Comparison of ENCODE assay signal across 28 cellular contexts in the genomic region with DNA sequence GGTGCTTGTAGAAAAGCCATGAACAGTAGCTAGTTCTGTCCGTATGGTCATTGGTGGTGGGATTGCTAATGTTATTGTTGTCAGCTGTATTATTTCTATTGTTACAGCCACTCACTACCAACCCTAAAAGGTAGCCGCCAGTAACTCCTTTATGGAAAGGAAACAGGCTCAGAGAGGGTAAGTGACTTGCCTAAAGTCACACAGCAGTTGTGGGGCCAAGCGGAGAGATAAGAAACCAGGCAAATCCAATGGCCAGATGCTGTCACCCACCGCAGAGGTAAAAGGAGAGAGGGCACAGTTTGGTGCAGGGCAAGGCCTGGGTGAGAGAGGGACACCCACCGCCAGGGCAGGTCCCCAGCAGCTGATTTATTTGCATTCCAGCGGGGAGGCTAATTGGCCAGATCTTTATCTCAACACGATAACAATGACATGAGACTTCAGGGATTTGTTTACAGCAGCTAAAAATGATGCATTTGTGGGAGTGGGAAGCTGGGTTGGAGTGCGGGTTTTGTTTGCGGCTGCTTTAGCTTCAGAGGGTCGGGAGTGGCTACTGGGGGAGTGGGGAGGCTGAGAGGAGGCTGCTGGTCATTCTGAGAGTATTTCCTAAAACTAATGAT. TPM values are rescaled to one million over a fixed set of nuclear protein-coding genes. Genes with fewer than 3 reads are reported as not detected.
DNase-seq lines count a peak whose midpoint lies in the region; ATAC-seq and TF ChIP-seq lines count a peak whose summit lies in the region.
"Had no signal": no experiment of that assay in that cellular context is flagged by ENCODE, and none has a peak within 500 bp of the region (broad histone marks: within the 10 kb centered on the region; RNA-seq: fewer than 3 reads in every experiment).

No MANE protein-coding gene starts in this region.

- peaks cover 17 to 21% of the 10 kb centered on the region in 2 donors for H3K4me1 Mint-ChIP-seq in natural killer cell
- H3K4me1 Mint-ChIP-seq in natural killer cell treated with Interleukin-12 subunit alpha and Interleukin-12 subunit beta and Interleukin-15 and Interleukin-18, amount 100 ng/mL, for 72 hours (ENCODE audit: low read depth in 2 of 2): peaks cover 8 to 9% of the 10 kb centered on the region in 2 donors
- H3K4me1 Mint-ChIP-seq in activated CD4-positive, alpha-beta T cell treated with anti-CD3 and anti-CD28 coated beads, Interleukin-2, amount 10 ng/mL, durations not matched to agents 24 days and 14 days: peaks cover 9% of the 10 kb centered on the region

- no peak overlapping the region for H3K14ac ChIP-seq in mesenchymal stem cell (ENCODE audit: low read length in 2 of 2)

- H3K9me3 Mint-ChIP-seq in natural killer cell: no peaks in the 10 kb centered on the region
- H3K9me3 Mint-ChIP-seq in natural killer cell treated with Interleukin-12 subunit alpha and Interleukin-12 subunit beta and Interleukin-15 and Interleukin-18, amount 100 ng/mL, for 72 hours: no peaks in the 10 kb centered on the region
- H3K9me3 Mint-ChIP-seq in activated CD4-positive, alpha-beta T cell treated with anti-CD3 and anti-CD28 coated beads, Interleukin-2, amount 10 ng/mL, durations not matched to agents 24 days and 14 days: no peaks in the 10 kb centered on the region
- H3K9me3 Mint-ChIP-seq: activated B cell treated with CpG ODN at 0.5 μM for 24 hours; CD8-positive, alpha-beta T cell had no signal

- H3K27me3 ChIP-seq in colonic mucosa (peaks cover 84% of the 10 kb centered on the region), mesenchymal stem cell (ENCODE audit: control insufficient read depth in 1 of 2, insufficient read depth in 1 of 2, low read length in 2 of 2) (peaks cover 98 to 99% of the 10 kb centered on the region in 2 experiments), transverse colon (peaks cover 97% of the 10 kb centered on the region)

- H3K4me2 ChIP-seq in mesenchymal stem cell (ENCODE audit: low read length, poor library complexity, severe bottlenecking): no peak overlapping the region

- H3K9ac ChIP-seq in colonic mucosa (ENCODE audit: low read depth in 2 of 2, low read length in 2 of 2): peak overlapping the region; percentile 28 to 49
- H3K9ac ChIP-seq in mesenchymal stem cell (ENCODE audit: low read length): no peak overlapping the region

- H2BK5ac ChIP-seq in mesenchymal stem cell (ENCODE audit: low read depth, low read length, poor library complexity, severe bottlenecking): no peak overlapping the region

- TF ChIP-seq CTCF in natural killer cell (IDR thresholded peaks at IDR 0.05) (no peak), colonic mucosa (IDR thresholded peaks at IDR 0.05) (no peak), transverse colon (IDR thresholded peaks at IDR 0.05) (no peak), GM13976 (IDR thresholded peaks at IDR 0.05; ENCODE audit: borderline replicate concordance, control extremely low read depth, extremely low read depth, insufficient read depth, missing control alignments) (no peak)

- H3K18ac ChIP-seq in mesenchymal stem cell (ENCODE audit: low read depth in 1 of 2, low read length in 2 of 2): peak overlapping the region; percentile 86 to 90

- no peak overlapping the region for H3K27ac Mint-ChIP-seq in natural killer cell
- no peak overlapping the region for H3K27ac Mint-ChIP-seq in natural killer cell treated with Interleukin-12 subunit alpha and Interleukin-12 subunit beta and Interleukin-15 and Interleukin-18, amount 100 ng/mL, for 72 hours
- H3K27ac Mint-ChIP-seq in activated CD4-positive, alpha-beta T cell treated with anti-CD3 and anti-CD28 coated beads, Interleukin-2, amount 10 ng/mL, durations not matched to agents 24 days and 14 days: no peak overlapping the region
- H3K27ac Mint-ChIP-seq: activated B cell treated with CpG ODN at 0.5 μM for 24 hours; activated CD8-positive, alpha-beta memory T cell treated with anti-CD3 and anti-CD28 coated beads, Interleukin-2, amount 10 ng/mL, durations not matched to agents 7 days and 5 days; brain; CD8-positive, alpha-beta T cell; memory B cell; naive thymus-derived CD8-positive, alpha-beta T cell had no signal

- H3K9me3 ChIP-seq in colonic mucosa (no peaks in the 10 kb centered on the region), mesenchymal stem cell (ENCODE audit: control insufficient read depth, low read length) (no peaks in the 10 kb centered on the region), transverse colon (no peaks in the 10 kb centered on the region)
- H3K9me3 ChIP-seq: tibial nerve had no signal

- H2BK12ac ChIP-seq in mesenchymal stem cell (ENCODE audit: low read length in 2 of 2): peak overlapping the region; percentile 54 to 93

- no peak for TF ChIP-seq EP300 in transverse colon (IDR thresholded peaks at IDR 0.05; ENCODE audit: low read depth)

- H2AFZ ChIP-seq in mesenchymal stem cell (ENCODE audit: low read depth, low read length): no peak overlapping the region

- H2BK120ac ChIP-seq in mesenchymal stem cell (ENCODE audit: low read depth, low read length): peak overlapping the region; percentile 86

- H4K8ac ChIP-seq in mesenchymal stem cell (ENCODE audit: low read length): peak overlapping the region; percentile 89

- no peak overlapping the region for H2AK5ac ChIP-seq in mesenchymal stem cell (ENCODE audit: low read length, severe bottlenecking)

- peak overlapping the region; percentile 66 for H3K27ac ChIP-seq in colonic mucosa
- H3K27ac ChIP-seq in mesenchymal stem cell (ENCODE audit: low read length, poor library complexity, severe bottlenecking): no peak overlapping the region
- peak overlapping the region; percentile 86 to 94 (median 90) for H3K27ac ChIP-seq in transverse colon
- H3K27ac ChIP-seq: epithelial cell of prostate, ovary, tibial nerve had no signal

- H3K79me1 ChIP-seq in mesenchymal stem cell (replicated peaks; ENCODE audit: low read length, poor library complexity, severe bottlenecking): no peaks in the 10 kb centered on the region

- no peak for TF ChIP-seq POLR2A in transverse colon (IDR thresholded peaks at IDR 0.05)

- no peaks in the 10 kb centered on the region for H3K36me3 ChIP-seq in colonic mucosa
- H3K36me3 ChIP-seq in mesenchymal stem cell (ENCODE audit: control insufficient read depth in 1 of 2, insufficient read depth in 2 of 2, low read depth in 1 of 2, low read length in 2 of 2): no peaks in the 10 kb centered on the region
- no peaks in the 10 kb centered on the region for H3K36me3 ChIP-seq in transverse colon
- H3K36me3 ChIP-seq: ovary, tibial nerve had no signal

- no peak for ATAC-seq in natural killer cell
- no peak for ATAC-seq in natural killer cell treated with Interleukin-12 subunit alpha and Interleukin-12 subunit beta and Interleukin-15 and Interleukin-18, amount 100 ng/mL, for 72 hours
- ATAC-seq in GM19397 (IDR thresholded peaks at IDR 0.05; ENCODE audit: unreplicated experiment): no peak
- ATAC-seq: activated CD8-positive, alpha-beta memory T cell treated with anti-CD3 and anti-CD28 coated beads, Interleukin-2, amount 10 ng/mL, durations not matched to agents 7 days and 5 days; CD8-positive, alpha-beta T cell; left colon; naive thymus-derived CD8-positive, alpha-beta T cell; PC-3 had no signal

- peak overlapping the region; percentile 45 for H3K4me3 Mint-ChIP-seq in natural killer cell
- H3K4me3 Mint-ChIP-seq in natural killer cell treated with Interleukin-12 subunit alpha and Interleukin-12 subunit beta and Interleukin-15 and Interleukin-18, amount 100 ng/mL, for 72 hours: no peak overlapping the region
- no peak overlapping the region for H3K4me3 Mint-ChIP-seq in activated CD4-positive, alpha-beta T cell treated with anti-CD3 and anti-CD28 coated beads, Interleukin-2, amount 10 ng/mL, durations not matched to agents 24 days and 14 days
- H3K4me3 Mint-ChIP-seq: activated CD8-positive, alpha-beta memory T cell treated with anti-CD3 and anti-CD28 coated beads, Interleukin-2, amount 10 ng/mL, durations not matched to agents 7 days and 5 days had no signal

- peak overlapping the region; percentile 64 for H4K91ac ChIP-seq in mesenchymal stem cell (ENCODE audit: low read length)

- H2BK15ac ChIP-seq in mesenchymal stem cell (ENCODE audit: low read depth, poor library complexity, severe bottlenecking): no peak overlapping the region

- DNase-seq in natural killer cell: no peak
- DNase-seq in natural killer cell treated with Interleukin-12 subunit alpha and Interleukin-12 subunit beta and Interleukin-15 and Interleukin-18, amount 100 ng/mL, for 72 hours (ENCODE audit: low spot score): no peak
- no peak for DNase-seq in colonic mucosa
- DNase-seq in mesenchymal stem cell: peak; percentile 80
- DNase-seq in transverse colon: no peak
- DNase-seq in GM13976 (ENCODE audit: low spot score): no peak
- DNase-seq in activated CD4-positive, alpha-beta T cell treated with anti-CD3 and anti-CD28 coated beads, Interleukin-2, amount 10 ng/mL, durations not matched to agents 24 days and 14 days: no peak
- DNase-seq: activated B cell treated with CpG ODN at 0.5 μM for 24 hours; activated CD8-positive, alpha-beta memory T cell treated with anti-CD3 and anti-CD28 coated beads, Interleukin-2, amount 10 ng/mL, durations not matched to agents 7 days and 5 days; activated T-cell treated with anti-CD3 and anti-CD28 coated beads, Interleukin-2, amount 50 U/mL, for 48 hours; CD8-positive, alpha-beta T cell; DMS 273 treated with DMSO at 0.1 percent for 48 hours; glutamatergic neuron; naive thymus-derived CD8-positive, alpha-beta T cell; NCI-H510A; ovary; PC-3; Right ventricle myocardium superior had no signal

- WGBS in mesenchymal stem cell: 6% methylated on average over 9 of the region's 10 CpGs
- WGBS in transverse colon (ENCODE audit: low coverage in 1 of 2), 2 donors: 49 to 51% methylated on average over 6 to 9 of the region's 10 CpGs

- in situ Hi-C loops in transverse colon (cut with MboI; ENCODE audit: low pct_ligation_motif_present in 1 of 4, low pct_unique_long_range_greater_than_20kb in 1 of 4, low sequenced_read_pairs in 3 of 4) (loop anchor here in 1 of 4 donors (10.0 kb wide), 1 partner anchor 89 kb away; the partner anchor contains the start of gene GOT1), GM13976 (cut with MboI; ENCODE audit: low sequenced_read_pairs, unreplicated experiment) (no loop called here)

- H3K36me3 Mint-ChIP-seq in natural killer cell: no peaks in the 10 kb centered on the region
- H3K36me3 Mint-ChIP-seq in natural killer cell treated with Interleukin-12 subunit alpha and Interleukin-12 subunit beta and Interleukin-15 and Interleukin-18, amount 100 ng/mL, for 72 hours: no peaks in the 10 kb centered on the region
- H3K36me3 Mint-ChIP-seq in activated CD4-positive, alpha-beta T cell treated with anti-CD3 and anti-CD28 coated beads, Interleukin-2, amount 10 ng/mL, durations not matched to agents 24 days and 14 days (ENCODE audit: low read depth): no peaks in the 10 kb centered on the region
- H3K36me3 Mint-ChIP-seq: activated CD8-positive, alpha-beta memory T cell treated with anti-CD3 and anti-CD28 coated beads, Interleukin-2, amount 10 ng/mL, durations not matched to agents 7 days and 5 days; brain; CD8-positive, alpha-beta T cell; naive thymus-derived CD8-positive, alpha-beta T cell had no signal

- H3K4me3 ChIP-seq in colonic mucosa (peak overlapping the region; percentile 5), mesenchymal stem cell (ENCODE audit: insufficient read depth in 1 of 2, low read depth in 1 of 2, low read length in 2 of 2) (no peak overlapping the region), transverse colon (peak overlapping the region in 3 of 4 donors; percentile 11 to 34 (median 13))
- H3K4me3 ChIP-seq: ovary, tibial nerve had no signal

- intact Hi-C loops in natural killer cell (cut with micrococcal nuclease) (no loop called here), colonic mucosa (cut with DNase I) (no loop called here), transverse colon (cut with DNase I; ENCODE audit: low total_unique reads) (no loop called here)
- intact Hi-C loops in activated CD4-positive, alpha-beta T cell treated with anti-CD3 and anti-CD28 coated beads, Interleukin-2, amount 10 ng/mL, durations not matched to agents 24 days and 14 days (cut with micrococcal nuclease): no loop called here

- peaks cover 55 to 78% of the 10 kb centered on the region in 2 donors for H3K27me3 Mint-ChIP-seq in natural killer cell (ENCODE audit: low read depth in 2 of 2)
- peaks cover 41 to 57% of the 10 kb centered on the region in 2 donors for H3K27me3 Mint-ChIP-seq in natural killer cell treated with Interleukin-12 subunit alpha and Interleukin-12 subunit beta and Interleukin-15 and Interleukin-18, amount 100 ng/mL, for 72 hours
- H3K27me3 Mint-ChIP-seq in activated CD4-positive, alpha-beta T cell treated with anti-CD3 and anti-CD28 coated beads, Interleukin-2, amount 10 ng/mL, durations not matched to agents 24 days and 14 days: peaks cover 70% of the 10 kb centered on the region

- H3K4ac ChIP-seq in mesenchymal stem cell (ENCODE audit: low read depth in 1 of 2, low read length in 2 of 2): peak overlapping the region; percentile 57 to 81

- no peak overlapping the region for H3K23ac ChIP-seq in mesenchymal stem cell (ENCODE audit: low read length in 2 of 2)

- H3K4me1 ChIP-seq in colonic mucosa: peaks cover 8% of the 10 kb centered on the region
- peaks cover 23% of the 10 kb centered on the region for H3K4me1 ChIP-seq in mesenchymal stem cell (ENCODE audit: control insufficient read depth, insufficient read depth, low read depth, low read length)
- H3K4me1 ChIP-seq in transverse colon: peaks cover 4 to 72% (median 28%) of the 10 kb centered on the region in 4 donors

RNA-seq across cellular contexts. Expression of gene NKX2-3, which starts 8.6 kb away (rescaled TPM):
- total RNA-seq in natural killer cell (not detected), colonic mucosa (1 to 10 TPM; 5.4 to 7.9 TPM), transverse colon (10 to 100 TPM in 2 of 4 donors, 1 to 10 TPM in 2; 7.0 to 11.1 (median 9.7) TPM)
- total RNA-seq in natural killer cell treated with Interleukin-12 subunit alpha and Interleukin-12 subunit beta and Interleukin-15 and Interleukin-18, amount 100 ng/mL, for 72 hours: not detected
- polyA plus RNA-seq in mesenchymal stem cell (2013, experiment 1 of 2): 59.0 TPM
- 58.4 TPM for polyA plus RNA-seq in mesenchymal stem cell (2013, experiment 2 of 2)
- not detected in 2 replicates for total RNA-seq in activated CD4-positive, alpha-beta T cell treated with anti-CD3 and anti-CD28 coated beads, Interleukin-2, amount 10 ng/mL, durations not matched to agents 24 days and 14 days
- total RNA-seq: A673; activated B cell treated with CpG ODN at 0.5 μM for 24 hours; activated CD8-positive, alpha-beta memory T cell treated with anti-CD3 and anti-CD28 coated beads, Interleukin-2, amount 10 ng/mL, durations not matched to agents 7 days and 5 days; CD8-positive, alpha-beta T cell; chondrocyte; H7; naive thymus-derived CD8-positive, alpha-beta T cell; Right ventricle myocardium superior; smooth muscle cell; tibial nerve had no signal
- polyA plus RNA-seq: naive thymus-derived CD8-positive, alpha-beta T cell; smooth muscle cell had no signal

Comparison
In these comparisons a context has a peak if more than half of its experiments do, and no peak if none do; other contexts are left out.
1. H3K4me3 ChIP-seq: peak in colonic mucosa (single experiment) and transverse colon (3 of 4); none in mesenchymal stem cell (0 of 2).